In the genomic region with DNA sequence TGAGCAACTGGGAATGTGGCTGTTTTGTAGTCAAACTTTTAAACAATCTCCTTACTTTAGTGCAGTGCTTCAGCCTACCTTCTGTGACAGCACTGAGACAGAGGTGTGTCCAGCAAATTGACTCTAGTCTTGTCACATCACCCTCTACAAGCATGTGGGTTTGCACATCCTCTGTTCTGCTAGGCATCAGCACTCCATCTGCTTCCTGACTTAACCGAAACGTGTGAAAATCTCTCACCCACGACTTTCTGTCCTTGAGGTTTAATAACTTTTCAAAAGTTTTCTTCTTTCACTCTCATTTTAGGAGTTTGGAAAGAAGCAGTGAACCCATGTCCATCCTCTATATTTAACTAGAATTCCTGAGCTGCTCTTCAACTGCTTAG, we compare ENCODE assay signal across 13 cellular contexts. TPM values are rescaled to one million over a fixed set of nuclear protein-coding genes. Genes with fewer than 3 reads are reported as not detected.
DNase-seq lines count a peak whose midpoint lies in the region; ATAC-seq and TF ChIP-seq lines count a peak whose summit lies in the region.
"Had no signal": no experiment of that assay in that cellular context is flagged by ENCODE, and none has a peak within 500 bp of the region (broad histone marks: within the 10 kb centered on the region; RNA-seq: fewer than 3 reads in every experiment).

No MANE protein-coding gene starts in this region.

- H3K4me3 Mint-ChIP-seq in activated naive CD8-positive, alpha-beta T cell treated with anti-CD3 and anti-CD28 coated beads for 36 hours = no peak overlapping the region
- H3K4me3 Mint-ChIP-seq in activated T-helper 2 cell treated with anti-CD3 and anti-CD28 coated beads, Interferon-gamma antibody, Interleukin-2, Interleukin-4, amounts not matched to agents 10 μg/mL and 5 μg/mL and 100 μg/mL, durations not matched to agents 14 hours and 24 hours and 36 hours (ENCODE audit: low read depth) = no peak overlapping the region

- no peak for TF ChIP-seq CTCF in right atrium auricular region (IDR thresholded peaks at IDR 0.05)
- no peak for TF ChIP-seq CTCF in gastroesophageal sphincter (IDR thresholded peaks at IDR 0.05)

- peaks cover 4% of the 10 kb centered on the region for H3K36me3 Mint-ChIP-seq in activated naive CD8-positive, alpha-beta T cell treated with anti-CD3 and anti-CD28 coated beads for 36 hours
- H3K36me3 Mint-ChIP-seq in activated T-helper 2 cell treated with anti-CD3 and anti-CD28 coated beads, Interferon-gamma antibody, Interleukin-2, Interleukin-4, amounts not matched to agents 10 μg/mL and 5 μg/mL and 100 μg/mL, durations not matched to agents 14 hours and 24 hours and 36 hours (ENCODE audit: low read depth) = no peaks in the 10 kb centered on the region

- H3K36me3 ChIP-seq in right atrium auricular region (no peaks in the 10 kb centered on the region), gastroesophageal sphincter (no peaks in the 10 kb centered on the region)

- peaks cover 0 to 5% of the 10 kb centered on the region in 2 donors for H3K9me3 ChIP-seq in right atrium auricular region
- H3K9me3 ChIP-seq in gastroesophageal sphincter = no peaks in the 10 kb centered on the region
- H3K9me3 ChIP-seq: testis had no signal

- H3K27ac ChIP-seq in right atrium auricular region = no peak overlapping the region
- H3K27ac ChIP-seq in gastroesophageal sphincter = no peak overlapping the region
- H3K27ac ChIP-seq: testis had no signal

- H3K9me3 Mint-ChIP-seq in activated naive CD8-positive, alpha-beta T cell treated with anti-CD3 and anti-CD28 coated beads for 36 hours = peaks cover 5% of the 10 kb centered on the region
- peaks cover 3% of the 10 kb centered on the region for H3K9me3 Mint-ChIP-seq in activated T-helper 2 cell treated with anti-CD3 and anti-CD28 coated beads, Interferon-gamma antibody, Interleukin-2, Interleukin-4, amounts not matched to agents 10 μg/mL and 5 μg/mL and 100 μg/mL, durations not matched to agents 14 hours and 24 hours and 36 hours

- ATAC-seq in GM18505 (IDR thresholded peaks at IDR 0.05; ENCODE audit: unreplicated experiment) (peak; percentile 97), GM19468 (IDR thresholded peaks at IDR 0.05; ENCODE audit: extremely low read depth, unreplicated experiment) (peak; percentile 93), HG03060 (IDR thresholded peaks at IDR 0.05; ENCODE audit: low read depth, unreplicated experiment) (peak; percentile 97), gastroesophageal sphincter (no peak)

- peaks cover 19% of the 10 kb centered on the region for H3K4me1 Mint-ChIP-seq in activated naive CD8-positive, alpha-beta T cell treated with anti-CD3 and anti-CD28 coated beads for 36 hours
- H3K4me1 Mint-ChIP-seq in activated T-helper 2 cell treated with anti-CD3 and anti-CD28 coated beads, Interferon-gamma antibody, Interleukin-2, Interleukin-4, amounts not matched to agents 10 μg/mL and 5 μg/mL and 100 μg/mL, durations not matched to agents 14 hours and 24 hours and 36 hours (ENCODE audit: low read depth) = peaks cover 23% of the 10 kb centered on the region

- intact Hi-C loops in activated T-helper 2 cell treated with anti-CD3 and anti-CD28 coated beads, Interferon-gamma antibody, Interleukin-2, Interleukin-4, amounts not matched to agents 10 μg/mL and 5 μg/mL and 100 μg/mL, durations not matched to agents 14 hours and 24 hours and 36 hours (cut with micrococcal nuclease) = loop anchor here (2.0 to 5.0 kb wide), 2 partner anchors 14 to 88 kb away; no protein-coding TSS in a partner anchor

- TF ChIP-seq POLR2A in GM18505 (IDR thresholded peaks at IDR 0.05; ENCODE audit: borderline replicate concordance, extremely low read depth, insufficient read depth, insufficient read length) = no peak
- no peak for TF ChIP-seq POLR2A in gastroesophageal sphincter (IDR thresholded peaks at IDR 0.05)

- no peak for DNase-seq in activated naive CD8-positive, alpha-beta T cell treated with anti-CD3 and anti-CD28 coated beads for 36 hours
- DNase-seq in right atrium auricular region (ENCODE audit: low spot score) (no peak), NCI-H2196 treated with DMSO at 0.1 percent for 48 hours (lab: John Stamatoyannopoulos, UW; ENCODE audit: unreplicated experiment) (no peak)
- no peak for DNase-seq in activated T-helper 2 cell treated with anti-CD3 and anti-CD28 coated beads, Interferon-gamma antibody, Interleukin-2, Interleukin-4, amounts not matched to agents 10 μg/mL and 5 μg/mL and 100 μg/mL, durations not matched to agents 14 hours and 24 hours and 36 hours (ENCODE audit: low spot score)
- DNase-seq: NCI-H748 treated with DMSO at 0.1 percent for 48 hours, small intestine, testis had no signal

- no peaks in the 10 kb centered on the region for H3K4me1 ChIP-seq in right atrium auricular region
- no peaks in the 10 kb centered on the region for H3K4me1 ChIP-seq in gastroesophageal sphincter
- H3K4me1 ChIP-seq: testis had no signal

- H3K27me3 ChIP-seq in right atrium auricular region = no peaks in the 10 kb centered on the region
- no peaks in the 10 kb centered on the region for H3K27me3 ChIP-seq in gastroesophageal sphincter
- H3K27me3 ChIP-seq: testis had no signal

- no peak overlapping the region for H3K4me3 ChIP-seq in right atrium auricular region
- no peak overlapping the region for H3K4me3 ChIP-seq in gastroesophageal sphincter
- H3K4me3 ChIP-seq: testis had no signal

- H3K27ac Mint-ChIP-seq in activated naive CD8-positive, alpha-beta T cell treated with anti-CD3 and anti-CD28 coated beads for 36 hours = peak overlapping the region; percentile 22
- H3K27ac Mint-ChIP-seq in activated T-helper 2 cell treated with anti-CD3 and anti-CD28 coated beads, Interferon-gamma antibody, Interleukin-2, Interleukin-4, amounts not matched to agents 10 μg/mL and 5 μg/mL and 100 μg/mL, durations not matched to agents 14 hours and 24 hours and 36 hours = no peak overlapping the region

- no peak for TF ChIP-seq EP300 in gastroesophageal sphincter (IDR thresholded peaks at IDR 0.05)

- 85% methylated on average over 3 of the region's 3 CpGs; no CpG with 5 or more reads in 1 of the 2 donors for WGBS in gastroesophageal sphincter (ENCODE audit: low coverage in 1 of 2), 2 donors

- H3K27me3 Mint-ChIP-seq in activated naive CD8-positive, alpha-beta T cell treated with anti-CD3 and anti-CD28 coated beads for 36 hours = peaks cover 19% of the 10 kb centered on the region
- H3K27me3 Mint-ChIP-seq in activated T-helper 2 cell treated with anti-CD3 and anti-CD28 coated beads, Interferon-gamma antibody, Interleukin-2, Interleukin-4, amounts not matched to agents 10 μg/mL and 5 μg/mL and 100 μg/mL, durations not matched to agents 14 hours and 24 hours and 36 hours (ENCODE audit: low read depth) = peaks cover 8% of the 10 kb centered on the region

RNA-seq across cellular contexts. Expression of gene TTR, which starts 42.6 kb away (rescaled TPM):
- not detected for total RNA-seq in activated naive CD8-positive, alpha-beta T cell treated with anti-CD3 and anti-CD28 coated beads for 36 hours
- not detected for total RNA-seq in right atrium auricular region
- not detected for total RNA-seq in gastroesophageal sphincter
- total RNA-seq in activated T-helper 2 cell treated with anti-CD3 and anti-CD28 coated beads, Interferon-gamma antibody, Interleukin-2, Interleukin-4, amounts not matched to agents 10 μg/mL and 5 μg/mL and 100 μg/mL, durations not matched to agents 14 hours and 24 hours and 36 hours = not detected in 2 replicates
- total RNA-seq: fibroblast of lung, mesenteric fat pad had no signal

RNA-seq across cellular contexts. Expression of gene B4GALT6, which starts 50.1 kb away (rescaled TPM):
- total RNA-seq in activated naive CD8-positive, alpha-beta T cell treated with anti-CD3 and anti-CD28 coated beads for 36 hours = 1 to 10 TPM; 3.1 to 3.2 TPM
- total RNA-seq in right atrium auricular region (1 to 10 TPM; 3.4 to 5.6 TPM), gastroesophageal sphincter (10 to 100 TPM in 1 of 4 donors, 1 to 10 TPM in 3; 3.0 to 12.0 (median 5.8) TPM)
- 4.2 and 4.3 TPM in 2 replicates for total RNA-seq in activated T-helper 2 cell treated with anti-CD3 and anti-CD28 coated beads, Interferon-gamma antibody, Interleukin-2, Interleukin-4, amounts not matched to agents 10 μg/mL and 5 μg/mL and 100 μg/mL, durations not matched to agents 14 hours and 24 hours and 36 hours
